Comparison of ENCODE assay signal across 8 cellular contexts in genomic region chr10:13161267-13162012, GRCh38. TPM values are rescaled to one million over a fixed set of nuclear protein-coding genes. Genes with fewer than 3 reads are reported as not detected.
DNase-seq lines count a peak whose midpoint lies in the region; ATAC-seq and TF ChIP-seq lines count a peak whose summit lies in the region.

TSS of gene MCM10 (plus strand) at chr10:13161558. CDS start at chr10:13164203, 2,645 bp downstream.

- H3K36me3 ChIP-seq in PC-3 (ENCODE audit: low read depth, low read length) (no peaks in the 10 kb centered on the region), esophagus (ENCODE audit: control insufficient read depth in 2 of 2, insufficient read depth in 2 of 2, low read length in 1 of 2) (no peaks in the 10 kb centered on the region), muscle layer of colon (ENCODE audit: insufficient read depth, low read length) (no peaks in the 10 kb centered on the region)

- no peaks in the 10 kb centered on the region for H3K27me3 ChIP-seq in PC-3 (ENCODE audit: low read length)
- no peaks in the 10 kb centered on the region for H3K27me3 ChIP-seq in esophagus (ENCODE audit: control insufficient read depth in 1 of 2, insufficient read depth in 2 of 2, low read length in 2 of 2)
- no peaks in the 10 kb centered on the region for H3K27me3 ChIP-seq in muscle layer of colon (ENCODE audit: control insufficient read depth in 1 of 2, insufficient read depth in 2 of 2, low read length in 2 of 2)

- H2AFZ ChIP-seq in PC-3 (ENCODE audit: low read length): peak within 1 kb of the TSS; percentile 96

- H4K20me1 ChIP-seq in PC-3 (ENCODE audit: low read length): no peaks in the 10 kb centered on the region

- H3K4me3 ChIP-seq in Jurkat, Clone E6-1 (ENCODE audit: low read length): peak within 1 kb of the TSS; percentile 96
- H3K4me3 ChIP-seq in PC-3 (ENCODE audit: low read length): peak within 1 kb of the TSS; percentile 89
- H3K4me3 ChIP-seq in esophagus (ENCODE audit: low read depth in 1 of 2, low read length in 2 of 2): peak within 1 kb of the TSS; percentile 48 to 56
- peak within 1 kb of the TSS in 1 of 2 donors; percentile 63 for H3K4me3 ChIP-seq in muscle layer of colon (ENCODE audit: low read depth in 1 of 2, low read length in 2 of 2)

- peak within 1 kb of the TSS; percentile 91 for H3K4me2 ChIP-seq in PC-3 (ENCODE audit: low read length)

- H3K79me2 ChIP-seq in PC-3 (ENCODE audit: low read length): peaks cover 30% of the 10 kb centered on the region

- 0 to 1% methylated on average over 59 of the region's 59 CpGs for WGBS in esophagus, 2 donors

- H3K9ac ChIP-seq in PC-3 (ENCODE audit: low read length) (peak within 1 kb of the TSS; percentile 89), muscle layer of colon (ENCODE audit: low read length) (peak within 1 kb of the TSS; percentile 34)

- H3K9me3 ChIP-seq in PC-3 (ENCODE audit: low read length) (no peaks in the 10 kb centered on the region), esophagus (ENCODE audit: control insufficient read depth in 2 of 2, insufficient read depth in 1 of 2, low read depth in 1 of 2, low read length in 1 of 2) (no peaks in the 10 kb centered on the region), muscle layer of colon (ENCODE audit: low read length) (no peaks in the 10 kb centered on the region)

- CTCF ChIA-PET in PC-3 (lab: Charles Lee): interaction anchor here (0.6 kb wide), 3 partner anchors 10 to 530 kb away, joined by 3 read pairs; no protein-coding TSS in a partner anchor

- peak; percentile 65 for TF ChIP-seq CTCF in PC-3 (conservative IDR thresholded peaks at IDR 0.05; ENCODE audit: low read depth, low read length)

- no peaks in the 10 kb centered on the region for H3K9me2 ChIP-seq in PC-3 (replicated peaks; ENCODE audit: low read length)

- H3K4me1 ChIP-seq in PC-3 (ENCODE audit: insufficient read depth, low read length): no peaks in the 10 kb centered on the region
- H3K4me1 ChIP-seq in esophagus (ENCODE audit: control insufficient read depth in 2 of 2, insufficient read depth in 2 of 2, low read length in 1 of 2): peaks cover 0 to 3% of the 10 kb centered on the region in 2 donors
- H3K4me1 ChIP-seq in muscle layer of colon (ENCODE audit: insufficient read depth, low read length): peaks cover 8% of the 10 kb centered on the region

- intact Hi-C loops in PC-3 (cut with micrococcal nuclease): loop anchor here (2.0 kb wide), 2 partner anchors 115 to 141 kb away; no protein-coding TSS in a partner anchor

- no peaks in the 10 kb centered on the region for H3F3A ChIP-seq in PC-3 (ENCODE audit: low read length, unreplicated experiment)

- H3K27ac ChIP-seq in PC-3 (ENCODE audit: low read length): no peak within 1 kb of the TSS
- H3K27ac ChIP-seq in esophagus (ENCODE audit: low read depth in 2 of 2, low read length in 1 of 2): no peak within 1 kb of the TSS
- no peak within 1 kb of the TSS for H3K27ac ChIP-seq in muscle layer of colon (ENCODE audit: low read depth, low read length)

- POLR2A ChIA-PET in PC-3 (lab: Charles Lee; ENCODE audit: unreplicated experiment): no interaction called here

- ATAC-seq in GM21619 (IDR thresholded peaks at IDR 0.05; ENCODE audit: unreplicated experiment) (peak; percentile 100), PC-3 (peak; percentile 99)

- DNase-seq in DMS53 treated with DMSO at 0.1 percent for 48 hours (lab: John Stamatoyannopoulos, UW; ENCODE audit: unreplicated experiment): peak; percentile 99
- DNase-seq in Jurkat, Clone E6-1 (ENCODE audit: low read depth, low spot score): peak; percentile 99
- DNase-seq in PC-3: peak; percentile 96
- peak; percentile 96 for DNase-seq in activated T-cell treated with anti-CD3 and anti-CD28 coated beads for 48 hours (ENCODE audit: low read depth)
- DNase-seq in stimulated activated CD8-positive, alpha-beta memory T cell treated with anti-CD3 and anti-CD28 coated beads, Interleukin-7, amount 100 ng/mL, for 24 hours (ENCODE audit: low read depth): peak; percentile 97

- no TSS peak for BruUV-seq in PC-3 (replicated peaks; lab: Mats Ljungman, UMichigan)

RNA-seq across cellular contexts. Expression of gene MCM10, which starts in this region (rescaled TPM):
- polyA plus RNA-seq in Jurkat, Clone E6-1 (2012; ENCODE audit: insufficient read depth, insufficient read length): 47.1 TPM
- total RNA-seq in PC-3 (2014; rRNA removed): 14.3 and 16.1 TPM in 2 replicates
- 1 to 10 TPM; 1.4 to 2.6 TPM for polyA plus RNA-seq in esophagus
